Comparison of ENCODE assay signal across 8 cellular contexts in genomic region chr1:70353641-70354331, GRCh38. TPM values are rescaled to one million over a fixed set of nuclear protein-coding genes. Genes with fewer than 3 reads are reported as not detected.
DNase-seq lines count a peak whose midpoint lies in the region; ATAC-seq and TF ChIP-seq lines count a peak whose summit lies in the region.

No MANE protein-coding gene starts in this region.

- H3K9me2 ChIP-seq in PC-3 (replicated peaks; ENCODE audit: low read length): no peaks in the 10 kb centered on the region

- DNase-seq in BJ (ENCODE audit: low read depth): no peak
- peak; percentile 82 for DNase-seq in PC-3
- peak; percentile 77 for DNase-seq in astrocyte of the cerebellum (ENCODE audit: low read depth)
- peak; percentile 43 to 53 (median 48) for DNase-seq in immature natural killer cell
- DNase-seq in stimulated activated CD4-positive, alpha-beta T cell treated with anti-CD3 and anti-CD28 coated beads, Interleukin-15, amount 100 ng/mL, for 24 hours: peak; percentile 55
- no peak for DNase-seq in NCI-H187 treated with DMSO at 0.1 percent for 48 hours (lab: John Stamatoyannopoulos, UW)

- peaks cover 56% of the 10 kb centered on the region for H3K4me1 ChIP-seq in PC-3 (ENCODE audit: insufficient read depth, low read length)

- no peaks in the 10 kb centered on the region for H3F3A ChIP-seq in PC-3 (ENCODE audit: low read length, unreplicated experiment)

- H3K27ac ChIP-seq in PC-3 (ENCODE audit: low read length): peak overlapping the region; percentile 92

- ATAC-seq in GM18867 (IDR thresholded peaks at IDR 0.05; ENCODE audit: unreplicated experiment) (peak; percentile 25), HG03066 (IDR thresholded peaks at IDR 0.05; ENCODE audit: low read depth, unreplicated experiment) (peak; percentile 29), PC-3 (peak; percentile 37)

- peaks cover 0 to 8% (median 6%) of the 10 kb centered on the region in 3 donors for H3K36me3 Mint-ChIP-seq in immature natural killer cell

- H3K9ac ChIP-seq in PC-3 (ENCODE audit: low read length): peak overlapping the region; percentile 98

- peaks cover 32% of the 10 kb centered on the region for H4K20me1 ChIP-seq in PC-3 (ENCODE audit: low read length)

- H3K4me3 Mint-ChIP-seq in immature natural killer cell: peak overlapping the region; percentile 94 to 99 (median 96)

- H3K4me3 ChIP-seq in BJ (ENCODE audit: low read depth, low read length): peak overlapping the region; percentile 72
- peak overlapping the region; percentile 94 for H3K4me3 ChIP-seq in PC-3 (ENCODE audit: low read length)
- H3K4me3 ChIP-seq in astrocyte of the cerebellum (ENCODE audit: low read depth, low read length): peak overlapping the region; percentile 62

- no peaks in the 10 kb centered on the region for H3K9me3 ChIP-seq in PC-3 (ENCODE audit: low read length)

- no peaks in the 10 kb centered on the region for H3K27me3 ChIP-seq in BJ (ENCODE audit: control insufficient read depth, insufficient read depth, low read length)
- H3K27me3 ChIP-seq in PC-3 (ENCODE audit: low read length): no peaks in the 10 kb centered on the region

- peaks cover 90% of the 10 kb centered on the region for H3K79me2 ChIP-seq in PC-3 (ENCODE audit: low read length)

- peak overlapping the region; percentile 66 for H2AFZ ChIP-seq in PC-3 (ENCODE audit: low read length)

- no peaks in the 10 kb centered on the region for H3K9me3 Mint-ChIP-seq in immature natural killer cell

- H3K4me1 Mint-ChIP-seq in immature natural killer cell: peaks cover 48 to 67% of the 10 kb centered on the region in 2 donors

- POLR2A ChIA-PET in BJ (lab: Charles Lee): interaction anchor here (0.6 kb wide), 1 partner anchor 1932 kb away, joined by 3 read pairs; no protein-coding TSS in a partner anchor
- POLR2A ChIA-PET in PC-3 (lab: Charles Lee; ENCODE audit: unreplicated experiment): interaction anchor here (0.6 to 3.0 kb wide), 3 partner anchors 37 to 63 kb away, joined by 3 to 22 read pairs (median 4); partner anchors contain the start of gene CTH

- TF ChIP-seq CTCF in BJ (IDR thresholded peaks at IDR 0.05; ENCODE audit: insufficient read depth, low read depth, low read length): no peak
- TF ChIP-seq CTCF in PC-3 (conservative IDR thresholded peaks at IDR 0.05; ENCODE audit: low read depth, low read length): no peak
- TF ChIP-seq CTCF in astrocyte of the cerebellum (IDR thresholded peaks at IDR 0.05; ENCODE audit: low read depth, low read length, missing control alignments): no peak

- H3K36me3 ChIP-seq in BJ (ENCODE audit: control insufficient read depth, insufficient read depth, low read length) (no peaks in the 10 kb centered on the region), PC-3 (ENCODE audit: low read depth, low read length) (no peaks in the 10 kb centered on the region)

- in situ Hi-C loops in astrocyte of the cerebellum (cut with HindIII; ENCODE audit: low sequenced_read_pairs): no loop called here

- CTCF ChIA-PET in BJ (lab: Yijun Ruan, JAX): interaction anchor here (0.7 to 1.1 kb wide), 4 partner anchors 10 to 68 kb away, joined by 3 read pairs; no protein-coding TSS in a partner anchor
- CTCF ChIA-PET in PC-3 (lab: Charles Lee): no interaction called here

- intact Hi-C loops in PC-3 (cut with micrococcal nuclease): loop anchor here (1.0 to 5.0 kb wide), 6 partner anchors 21 to 159 kb away; partner anchors contain the start of genes CTH and SRSF11

- H3K27me3 Mint-ChIP-seq in immature natural killer cell (ENCODE audit: low read depth in 3 of 3): peaks cover 10 to 14% (median 12%) of the 10 kb centered on the region in 3 donors

- H3K4me2 ChIP-seq in PC-3 (ENCODE audit: low read length): peak overlapping the region; percentile 90

- no TSS peak for BruUV-seq in PC-3 (replicated peaks; lab: Mats Ljungman, UMichigan)

- H3K27ac Mint-ChIP-seq in immature natural killer cell: peak overlapping the region; percentile 95 to 100 (median 97)

RNA-seq across cellular contexts. Expression of gene ANKRD13C, which starts 0.7 kb away (rescaled TPM):
- 7.8 and 11.1 TPM in 2 replicates for polyA plus RNA-seq in BJ (2011; rRNA removed)
- polyA minus RNA-seq in BJ (2011; rRNA and poly(A)+ RNA removed): 6.3 and 6.4 TPM in 2 replicates
- total RNA-seq in PC-3 (2014; rRNA removed): 38.0 and 41.5 TPM in 2 replicates
- polyA plus RNA-seq in immature natural killer cell: 10 to 100 TPM in 1 of 3 donors, 1 to 10 TPM in 2; 7.0 to 14.6 (median 8.3) TPM

RNA-seq across cellular contexts. Expression of gene CTH, which starts 57.3 kb away (rescaled TPM):
- 5.2 and 7.2 TPM in 2 replicates for polyA plus RNA-seq in BJ (2011; rRNA removed)
- polyA minus RNA-seq in BJ (2011; rRNA and poly(A)+ RNA removed): 2.8 and 6.5 TPM in 2 replicates
- 8.5 and 13.2 TPM in 2 replicates for total RNA-seq in PC-3 (2014; rRNA removed)
- 1 to 10 TPM in 1 of 3 donors, under 1 TPM in 1, not detected in 1; 0.28 to 1.2 TPM for polyA plus RNA-seq in immature natural killer cell

Comparison
In these comparisons a context has a peak if more than half of its experiments do, and no peak if none do; other contexts are left out.
1. DNase-seq: peak in PC-3 (single experiment), astrocyte of the cerebellum (single experiment), immature natural killer cell (3 of 3) and stimulated activated CD4-positive, alpha-beta T cell treated with anti-CD3 and anti-CD28 coated beads, Interleukin-15, amount 100 ng/mL, for 24 hours (single experiment); none in BJ (single experiment) and NCI-H187 treated with DMSO at 0.1 percent for 48 hours (single experiment).
2. Peak in every context shown above with its lines, with median percentiles within 50 percentile points of each other: H3K4me3 ChIP-seq and ATAC-seq.